ENCODE assay signal across 1 cellular context in genomic region chr3:101852983-101853382, GRCh38.
TF ChIP-seq lines count a peak whose summit lies in the region.

No MANE protein-coding gene starts in this region.

TF ChIP-seq in GM23338, 12 proteins besides CTCF, POLR2A, EP300 and RAD21 (continued from another document):
- no peak for TF ChIP-seq ZNF462 (CRISPR knock-in tag; IDR thresholded peaks at IDR 0.05)
- TF ChIP-seq ZNF114 (CRISPR knock-in tag; IDR thresholded peaks at IDR 0.05): no peak
- TF ChIP-seq REST (IDR thresholded peaks at IDR 0.05; ENCODE audit: unreplicated experiment): no peak
- no peak for TF ChIP-seq POLR2AphosphoS5 (IDR thresholded peaks at IDR 0.05; ENCODE audit: low read depth)
- TF ChIP-seq STAT1 (IDR thresholded peaks at IDR 0.05; ENCODE audit: unreplicated experiment): no peak
- no peak for TF ChIP-seq ZNF331 (CRISPR knock-in tag; IDR thresholded peaks at IDR 0.05; ENCODE audit: low read depth)
- TF ChIP-seq NANOG (IDR thresholded peaks at IDR 0.05; ENCODE audit: borderline replicate concordance): no peak
- TF ChIP-seq EZH2phosphoT487 (IDR thresholded peaks at IDR 0.05; ENCODE audit: unreplicated experiment): no peak
- no peak for TF ChIP-seq EZH2 (IDR thresholded peaks at IDR 0.05; ENCODE audit: low read depth, unreplicated experiment)
